10 cellular contexts compared by ENCODE assay signal in the genomic region with DNA sequence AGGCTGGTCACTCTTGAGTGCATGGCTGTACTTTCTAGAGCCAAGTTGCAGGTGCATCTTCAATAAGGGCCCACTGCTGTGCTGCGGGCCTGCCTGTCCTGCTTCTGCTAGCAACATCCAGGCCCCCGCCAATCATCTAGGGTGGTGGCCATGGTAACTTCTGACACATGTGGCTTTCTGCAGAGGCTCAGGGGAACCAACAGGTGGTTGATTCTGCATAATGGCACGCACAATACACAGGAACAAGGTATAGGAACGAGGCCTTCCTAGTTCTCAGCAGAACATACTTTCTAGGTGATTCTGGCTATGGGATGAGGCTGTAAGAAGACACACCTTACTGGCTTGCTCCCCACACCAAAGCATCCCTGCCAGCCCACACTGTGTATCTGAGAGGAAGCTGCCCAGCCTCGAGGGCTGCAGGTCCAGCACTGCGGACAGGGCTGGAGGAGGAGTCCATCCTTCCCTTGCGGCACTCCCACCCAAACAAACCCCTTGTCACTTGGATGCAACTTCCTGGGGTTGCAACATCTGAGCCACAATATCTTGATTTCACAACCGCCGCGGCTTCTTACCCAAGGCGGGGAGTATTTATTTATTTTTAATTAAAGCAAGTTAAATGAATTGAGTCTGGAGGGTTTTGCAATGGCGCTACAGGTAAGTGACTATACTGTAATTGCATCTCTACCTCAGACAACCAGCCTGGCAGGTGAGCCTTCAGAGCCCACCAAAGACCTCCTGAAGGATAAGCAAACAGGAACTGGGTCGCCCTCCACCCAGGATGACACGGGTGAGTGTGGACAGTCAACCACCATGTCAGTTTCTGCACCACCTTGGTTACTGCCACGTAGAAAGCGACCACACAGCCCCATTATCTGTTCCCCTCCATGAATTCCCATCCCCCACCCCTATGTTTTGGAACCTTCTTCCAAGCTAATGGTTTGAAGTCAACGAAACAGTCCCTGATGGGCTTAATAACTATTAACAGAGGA. TPM values are rescaled to one million over a fixed set of nuclear protein-coding genes. Genes with fewer than 3 reads are reported as not detected.
DNase-seq lines count a peak whose midpoint lies in the region; ATAC-seq, FAIRE-seq and TF ChIP-seq lines count a peak whose summit lies in the region.
"Had no signal": no experiment of that assay in that cellular context is flagged by ENCODE, and none has a peak within 500 bp of the region (broad histone marks: within the 10 kb centered on the region; RNA-seq: fewer than 3 reads in every experiment).

No MANE protein-coding gene starts in this region.

- CTCF ChIA-PET in activated CD8-positive, alpha-beta memory T cell treated with anti-CD3 and anti-CD28 coated beads, Interleukin-2, amount 10 ng/mL, durations not matched to agents 7 days and 5 days (lab: Charles Lee): no interaction called here

- no peak for DNase-seq in activated CD8-positive, alpha-beta memory T cell treated with anti-CD3 and anti-CD28 coated beads, Interleukin-2, amount 10 ng/mL, durations not matched to agents 7 days and 5 days
- no peak for DNase-seq in activated CD8-positive, alpha-beta memory T cell treated with anti-CD3 and anti-CD28 coated beads, Interleukin-2, amount 50 U/mL, for 4 hours
- DNase-seq in amniotic epithelial cell (ENCODE audit: low read depth) (peak; percentile 70), urothelium cell line (ENCODE audit: low spot score) (no peak), cerebellum (ENCODE audit: low spot score) (no peak)
- no peak for DNase-seq in activated CD4-positive, alpha-beta T cell treated with anti-CD3 and anti-CD28 coated beads, Interleukin-2, amount 50 U/mL, for 1 hour
- DNase-seq: stimulated activated CD8-positive, alpha-beta memory T cell treated with anti-CD3 and anti-CD28 coated beads, Interleukin-4, amount 100 ng/mL, for 48 hours had no signal

- H3K27ac ChIP-seq in liver (ENCODE audit: low read depth in 1 of 2, low read length in 2 of 2): peak overlapping the region in 1 of 2 donors; percentile 15
- H3K27ac ChIP-seq: A549 had no signal

- no peak overlapping the region for H3K9ac ChIP-seq in liver (ENCODE audit: low read depth in 1 of 2, low read length in 2 of 2)

- peaks cover 0 to 3% (median 1%) of the 10 kb centered on the region in 4 donors for H3K36me3 ChIP-seq in liver (ENCODE audit: control insufficient read depth in 4 of 4, insufficient read depth in 3 of 4, low read depth in 1 of 4, low read length in 3 of 4)

- 74% methylated on average over 17 of the region's 17 CpGs for whole genome bisulfite sequencing in liver

- H3K27me3 Mint-ChIP-seq in activated CD8-positive, alpha-beta memory T cell treated with anti-CD3 and anti-CD28 coated beads, Interleukin-2, amount 10 ng/mL, durations not matched to agents 7 days and 5 days: peaks cover 2% of the 10 kb centered on the region
- peaks cover 3% of the 10 kb centered on the region for H3K27me3 Mint-ChIP-seq in activated T-helper 17 cell treated with anti-CD3 and anti-CD28 coated beads, Interleukin-2, amount 50 U/mL, for 72 hours

- H3K4me1 ChIP-seq in liver (ENCODE audit: control insufficient read depth in 4 of 4, insufficient read depth in 4 of 4, low read length in 3 of 4): no peaks in the 10 kb centered on the region
- H3K4me1 ChIP-seq: A549 had no signal

- no peak for TF ChIP-seq RAD21 in liver (IDR thresholded peaks at IDR 0.05)

- ATAC-seq in activated CD8-positive, alpha-beta memory T cell treated with anti-CD3 and anti-CD28 coated beads, Interleukin-2, amount 10 ng/mL, durations not matched to agents 7 days and 5 days: peak; percentile 20
- no peak for ATAC-seq in activated T-helper 17 cell treated with anti-CD3 and anti-CD28 coated beads, Interleukin-2, amount 50 U/mL, for 72 hours (replicated peaks)

- no peaks in the 10 kb centered on the region for H3K36me3 Mint-ChIP-seq in activated CD8-positive, alpha-beta memory T cell treated with anti-CD3 and anti-CD28 coated beads, Interleukin-2, amount 10 ng/mL, durations not matched to agents 7 days and 5 days
- no peaks in the 10 kb centered on the region for H3K36me3 Mint-ChIP-seq in activated T-helper 17 cell treated with anti-CD3 and anti-CD28 coated beads, Interleukin-2, amount 50 U/mL, for 72 hours (ENCODE audit: low read depth)

- no peak overlapping the region for H3K4me3 Mint-ChIP-seq in activated CD8-positive, alpha-beta memory T cell treated with anti-CD3 and anti-CD28 coated beads, Interleukin-2, amount 10 ng/mL, durations not matched to agents 7 days and 5 days
- no peak overlapping the region for H3K4me3 Mint-ChIP-seq in activated T-helper 17 cell treated with anti-CD3 and anti-CD28 coated beads, Interleukin-2, amount 50 U/mL, for 72 hours

- H3K27me3 ChIP-seq in liver (ENCODE audit: control insufficient read depth in 4 of 4, insufficient read depth in 4 of 4, low read length in 3 of 4): no peaks in the 10 kb centered on the region

- FAIRE-seq in urothelium cell line (lab: Jason Lieb, UNC): peak; percentile 40
- FAIRE-seq: A549 had no signal

- TF ChIP-seq CTCF in liver (IDR thresholded peaks at IDR 0.05; ENCODE audit: low read depth, low read length, missing input control): no peak

- H3K9me3 Mint-ChIP-seq in activated CD8-positive, alpha-beta memory T cell treated with anti-CD3 and anti-CD28 coated beads, Interleukin-2, amount 10 ng/mL, durations not matched to agents 7 days and 5 days (ENCODE audit: low read depth): no peaks in the 10 kb centered on the region
- no peaks in the 10 kb centered on the region for H3K9me3 Mint-ChIP-seq in activated T-helper 17 cell treated with anti-CD3 and anti-CD28 coated beads, Interleukin-2, amount 50 U/mL, for 72 hours

- H3K4me3 ChIP-seq in liver (ENCODE audit: low read depth in 1 of 3, low read length in 3 of 3): no peak overlapping the region
- H3K4me3 ChIP-seq: A549 had no signal

- H3K9me3 ChIP-seq in liver (ENCODE audit: control insufficient read depth in 4 of 4, low read length in 3 of 4): no peaks in the 10 kb centered on the region

- peaks cover 10% of the 10 kb centered on the region for H3K4me1 Mint-ChIP-seq in activated CD8-positive, alpha-beta memory T cell treated with anti-CD3 and anti-CD28 coated beads, Interleukin-2, amount 10 ng/mL, durations not matched to agents 7 days and 5 days
- H3K4me1 Mint-ChIP-seq in activated T-helper 17 cell treated with anti-CD3 and anti-CD28 coated beads, Interleukin-2, amount 50 U/mL, for 72 hours: no peaks in the 10 kb centered on the region

- no peak overlapping the region for H3K27ac Mint-ChIP-seq in activated CD8-positive, alpha-beta memory T cell treated with anti-CD3 and anti-CD28 coated beads, Interleukin-2, amount 10 ng/mL, durations not matched to agents 7 days and 5 days
- no peak overlapping the region for H3K27ac Mint-ChIP-seq in activated T-helper 17 cell treated with anti-CD3 and anti-CD28 coated beads, Interleukin-2, amount 50 U/mL, for 72 hours

TF ChIP-seq in liver, 16 proteins besides CTCF, POLR2A, EP300 and RAD21:
- TF ChIP-seq HNF4A (conservative IDR thresholded peaks at IDR 0.05) (no peak), GABPA (IDR thresholded peaks at IDR 0.05 in 1 of 2, conservative IDR thresholded peaks at IDR 0.05 in 1 of 2) (peak in 1 of 2 donors; percentile 24)
- TF ChIP-seq, protein P1, sequence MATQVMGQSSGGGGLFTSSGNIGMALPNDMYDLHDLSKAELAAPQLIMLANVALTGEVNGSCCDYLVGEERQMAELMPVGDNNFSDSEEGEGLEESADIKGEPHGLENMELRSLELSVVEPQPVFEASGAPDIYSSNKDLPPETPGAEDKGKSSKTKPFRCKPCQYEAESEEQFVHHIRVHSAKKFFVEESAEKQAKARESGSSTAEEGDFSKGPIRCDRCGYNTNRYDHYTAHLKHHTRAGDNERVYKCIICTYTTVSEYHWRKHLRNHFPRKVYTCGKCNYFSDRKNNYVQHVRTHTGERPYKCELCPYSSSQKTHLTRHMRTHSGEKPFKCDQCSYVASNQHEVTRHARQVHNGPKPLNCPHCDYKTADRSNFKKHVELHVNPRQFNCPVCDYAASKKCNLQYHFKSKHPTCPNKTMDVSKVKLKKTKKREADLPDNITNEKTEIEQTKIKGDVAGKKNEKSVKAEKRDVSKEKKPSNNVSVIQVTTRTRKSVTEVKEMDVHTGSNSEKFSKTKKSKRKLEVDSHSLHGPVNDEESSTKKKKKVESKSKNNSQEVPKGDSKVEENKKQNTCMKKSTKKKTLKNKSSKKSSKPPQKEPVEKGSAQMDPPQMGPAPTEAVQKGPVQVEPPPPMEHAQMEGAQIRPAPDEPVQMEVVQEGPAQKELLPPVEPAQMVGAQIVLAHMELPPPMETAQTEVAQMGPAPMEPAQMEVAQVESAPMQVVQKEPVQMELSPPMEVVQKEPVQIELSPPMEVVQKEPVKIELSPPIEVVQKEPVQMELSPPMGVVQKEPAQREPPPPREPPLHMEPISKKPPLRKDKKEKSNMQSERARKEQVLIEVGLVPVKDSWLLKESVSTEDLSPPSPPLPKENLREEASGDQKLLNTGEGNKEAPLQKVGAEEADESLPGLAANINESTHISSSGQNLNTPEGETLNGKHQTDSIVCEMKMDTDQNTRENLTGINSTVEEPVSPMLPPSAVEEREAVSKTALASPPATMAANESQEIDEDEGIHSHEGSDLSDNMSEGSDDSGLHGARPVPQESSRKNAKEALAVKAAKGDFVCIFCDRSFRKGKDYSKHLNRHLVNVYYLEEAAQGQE (IDR thresholded peaks at IDR 0.05): peak; percentile 86

RNA-seq across cellular contexts. Expression of a gene that starts 49.6 kb away (rescaled TPM):
- total RNA-seq in activated CD8-positive, alpha-beta memory T cell treated with anti-CD3 and anti-CD28 coated beads, Interleukin-2, amount 10 ng/mL, durations not matched to agents 7 days and 5 days: 1 to 10 TPM in 1 of 2 experiments, under 1 TPM in 1; 0.79 to 2.0 TPM
- total RNA-seq in liver: 10 to 100 TPM; 11.4 to 12.6 TPM
- 10 to 100 TPM in 1 of 2 donors, 1 to 10 TPM in 1; 8.1 to 25.4 TPM for polyA plus RNA-seq in liver
- 22.6 TPM for total RNA-seq in cerebellum
- total RNA-seq in activated T-helper 17 cell treated with anti-CD3 and anti-CD28 coated beads, Interleukin-2, amount 50 U/mL, for 72 hours: 1 to 10 TPM; 1.6 to 2.2 TPM
